Comparison of ENCODE assay signal across 1 cellular context in genomic region chr17:74715144-74715543, GRCh38.
TF ChIP-seq lines count a peak whose summit lies in the region.

No MANE protein-coding gene starts in this region.

TF ChIP-seq in HepG2, 621 proteins besides CTCF, POLR2A, EP300 and RAD21 (continued from another document and continues in another):
- TF ChIP-seq ZNF691 (CRISPR knock-in tag; IDR thresholded peaks at IDR 0.05; ENCODE audit: borderline replicate concordance, low read depth): no peak
- TF ChIP-seq JARID2 (CRISPR knock-in tag; IDR thresholded peaks at IDR 0.05; ENCODE audit: insufficient replicate concordance): no peak
- no peak for TF ChIP-seq SSRP1 (CRISPR knock-in tag; IDR thresholded peaks at IDR 0.05)
- TF ChIP-seq ZXDC (CRISPR knock-in tag; IDR thresholded peaks at IDR 0.05): no peak
- TF ChIP-seq SMARCE1 (IDR thresholded peaks at IDR 0.05; ENCODE audit: borderline replicate concordance): no peak
- TF ChIP-seq EEA1 (CRISPR knock-in tag; IDR thresholded peaks at IDR 0.05; ENCODE audit: borderline replicate concordance): no peak
- no peak for TF ChIP-seq HMGXB3 (CRISPR knock-in tag; IDR thresholded peaks at IDR 0.05; ENCODE audit: borderline replicate concordance)
- no peak for TF ChIP-seq TIGD3 (CRISPR knock-in tag; IDR thresholded peaks at IDR 0.05; ENCODE audit: borderline replicate concordance)
- peak; percentile 23; the same call in 1 of the 2 replicates for TF ChIP-seq FOSL2 (CRISPR knock-in tag; IDR thresholded peaks at IDR 0.05)
- no peak for TF ChIP-seq KAT7 (CRISPR knock-in tag; IDR thresholded peaks at IDR 0.05; ENCODE audit: borderline replicate concordance)
- no peak for TF ChIP-seq MXD3 (CRISPR knock-in tag; IDR thresholded peaks at IDR 0.05)
- no peak for TF ChIP-seq ZNF629 (CRISPR knock-in tag; conservative IDR thresholded peaks at IDR 0.05)
- no peak for TF ChIP-seq TP53 (CRISPR knock-in tag; conservative IDR thresholded peaks at IDR 0.05)
- TF ChIP-seq RERE (CRISPR knock-in tag; IDR thresholded peaks at IDR 0.05; ENCODE audit: low read depth): no peak
- TF ChIP-seq ZNF350 (CRISPR knock-in tag; IDR thresholded peaks at IDR 0.05; ENCODE audit: borderline replicate concordance, low read depth): no peak
- no peak for TF ChIP-seq ZBTB39 (CRISPR knock-in tag; IDR thresholded peaks at IDR 0.05)
- no peak for TF ChIP-seq HDAC1 (CRISPR knock-in tag; IDR thresholded peaks at IDR 0.05)
- TF ChIP-seq MLLT10 (CRISPR knock-in tag; IDR thresholded peaks at IDR 0.05): no peak
- no peak for TF ChIP-seq HOXA7 (CRISPR knock-in tag; IDR thresholded peaks at IDR 0.05)
- no peak for TF ChIP-seq IRX3 (CRISPR knock-in tag; IDR thresholded peaks at IDR 0.05; ENCODE audit: borderline replicate concordance, low read depth)
- TF ChIP-seq MYC (CRISPR knock-in tag; IDR thresholded peaks at IDR 0.05; ENCODE audit: borderline replicate concordance): no peak
- no peak for TF ChIP-seq ZNF562 (CRISPR knock-in tag; IDR thresholded peaks at IDR 0.05; ENCODE audit: borderline replicate concordance)
- no peak for TF ChIP-seq ZNF83 (CRISPR knock-in tag; IDR thresholded peaks at IDR 0.05; ENCODE audit: borderline replicate concordance)
- no peak for TF ChIP-seq ZFP36L2 (CRISPR knock-in tag; IDR thresholded peaks at IDR 0.05)
- no peak for TF ChIP-seq MIER2 (CRISPR knock-in tag; IDR thresholded peaks at IDR 0.05)
- TF ChIP-seq ZNF335 (CRISPR knock-in tag; IDR thresholded peaks at IDR 0.05): no peak
- no peak for TF ChIP-seq ZNF556 (CRISPR knock-in tag; IDR thresholded peaks at IDR 0.05; ENCODE audit: borderline replicate concordance)
- TF ChIP-seq RARG (CRISPR knock-in tag; IDR thresholded peaks at IDR 0.05; ENCODE audit: low read depth): no peak
- no peak for TF ChIP-seq E2F1 (CRISPR knock-in tag; IDR thresholded peaks at IDR 0.05)
- TF ChIP-seq SOX5 (CRISPR knock-in tag; IDR thresholded peaks at IDR 0.05; ENCODE audit: borderline replicate concordance): no peak
- TF ChIP-seq ZBTB38 (CRISPR knock-in tag; IDR thresholded peaks at IDR 0.05): no peak
- no peak for TF ChIP-seq SKIL (CRISPR knock-in tag; IDR thresholded peaks at IDR 0.05; ENCODE audit: borderline replicate concordance)
- no peak for TF ChIP-seq RAD51 (IDR thresholded peaks at IDR 0.05; ENCODE audit: borderline replicate concordance)
- TF ChIP-seq KLF9 (CRISPR knock-in tag; IDR thresholded peaks at IDR 0.05; ENCODE audit: low read depth): no peak
- TF ChIP-seq ZNF746 (CRISPR knock-in tag; IDR thresholded peaks at IDR 0.05): no peak
- TF ChIP-seq ARID2 (CRISPR knock-in tag; IDR thresholded peaks at IDR 0.05; ENCODE audit: borderline replicate concordance): no peak
- TF ChIP-seq ZNF761 (CRISPR knock-in tag; conservative IDR thresholded peaks at IDR 0.05): no peak
